In genomic region chr1:228066891-228067654, GRCh38 we compare ENCODE assay signal across 20 cellular contexts.
"Had no signal": no experiment of that assay in that cellular context is flagged by ENCODE, and none has a peak within 500 bp of the region (broad histone marks: within the 10 kb centered on the region; RNA-seq: fewer than 3 reads in every experiment).

No MANE protein-coding gene starts in this region.

- H3K36me3 ChIP-seq: colonic mucosa, esophagus squamous epithelium, gastrocnemius medialis, tibial artery had no signal

- H3K9me3 ChIP-seq: colonic mucosa, esophagus squamous epithelium, gastrocnemius medialis, tibial artery had no signal

- H3K27ac ChIP-seq: colonic mucosa, dorsolateral prefrontal cortex, esophagus squamous epithelium, gastrocnemius medialis, tibial artery had no signal

- H3K4me3 ChIP-seq: colonic mucosa, dorsolateral prefrontal cortex, esophagus squamous epithelium, gastrocnemius medialis, tibial artery had no signal

- DNase-seq: activated CD4-positive, alpha-beta T cell treated with anti-CD3 and anti-CD28 coated beads for 4 hours; activated CD4-positive, CD25-positive, alpha-beta regulatory T cell; activated CD8-positive, alpha-beta memory T cell treated with anti-CD3 and anti-CD28 coated beads, Interleukin-2, amount 10 ng/mL, durations not matched to agents 7 days and 5 days; activated CD8-positive, alpha-beta T cell treated with anti-CD3 and anti-CD28 coated beads for 36 hours; activated naive CD4-positive, alpha-beta T cell; activated naive CD8-positive, alpha-beta T cell treated with anti-CD3 and anti-CD28 coated beads, Interleukin-2, amount 10 ng/mL, durations not matched to agents 7 days and 5 days; amniotic stem cell; colonic mucosa; esophagus squamous epithelium; gastrocnemius medialis; left cardiac atrium; naive B cell; retina; stimulated activated CD4-positive, alpha-beta T cell treated with anti-CD3 and anti-CD28 coated beads, Interleukin-4, amount 100 ng/mL, for 1 hour; stimulated activated naive CD8-positive, alpha-beta T cell treated with anti-CD3 and anti-CD28 coated beads, Interleukin-15, Interleukin-2, amounts not matched to agents 100 U/mL and 50 U/mL, for 24 hours; substantia nigra; SW 1271; T-helper 17 cell; tibial artery had no signal

- H3K4me1 ChIP-seq: colonic mucosa, esophagus squamous epithelium, gastrocnemius medialis, tibial artery had no signal

- ATAC-seq: activated CD8-positive, alpha-beta memory T cell treated with anti-CD3 and anti-CD28 coated beads, Interleukin-2, amount 10 ng/mL, durations not matched to agents 7 days and 5 days; activated CD8-positive, alpha-beta T cell treated with anti-CD3 and anti-CD28 coated beads for 36 hours; gastrocnemius medialis; left cardiac atrium; stimulated activated naive CD8-positive, alpha-beta T cell treated with anti-CD3 and anti-CD28 coated beads, Interleukin-15, Interleukin-2, amounts not matched to agents 100 U/mL and 50 U/mL, for 24 hours; T-helper 17 cell had no signal
